Comparison of ENCODE assay signal across 16 cellular contexts in genomic region chr10:73398024-73398423, GRCh38. TPM values are rescaled to one million over a fixed set of nuclear protein-coding genes. Genes with fewer than 3 reads are reported as not detected.
DNase-seq lines count a peak whose midpoint lies in the region; ATAC-seq, FAIRE-seq and TF ChIP-seq lines count a peak whose summit lies in the region.
"Had no signal": no experiment of that assay in that cellular context is flagged by ENCODE, and none has a peak within 500 bp of the region (broad histone marks: within the 10 kb centered on the region; RNA-seq: fewer than 3 reads in every experiment).

No MANE protein-coding gene starts in this region.

- CTCF ChIA-PET in IMR-90 (lab: Yijun Ruan, JAX) (no interaction called here), K562 (lab: Yijun Ruan, JAX; ENCODE audit: low intra/inter-chr PET ratio) (no interaction called here)

- no peak overlapping the region for H3K4me2 ChIP-seq in IMR-90 (ENCODE audit: low read depth, low read length)
- no peak overlapping the region for H3K4me2 ChIP-seq in K562 (ENCODE audit: insufficient read depth, low read length)

- TF ChIP-seq RAD21 in IMR-90 (IDR thresholded peaks at IDR 0.05; ENCODE audit: low read length) (no peak), K562 (CRISPR knock-in tag; conservative IDR thresholded peaks at IDR 0.05 in 1 of 2, IDR thresholded peaks at IDR 0.05 in 1 of 2) (peak in 1 of 2 experiments; percentile 61; a peak in 2 of 4 replicates)

- no peak overlapping the region for H2BK15ac ChIP-seq in IMR-90 (ENCODE audit: low read depth, low read length)

- H3K27me3 Mint-ChIP-seq in T-helper 17 cell = no peaks in the 10 kb centered on the region
- H3K27me3 Mint-ChIP-seq: activated CD4-positive, alpha-beta T cell treated with anti-CD3 and anti-CD28 coated beads for 36 hours; activated naive CD8-positive, alpha-beta T cell treated with anti-CD3 and anti-CD28 coated beads for 36 hours; central memory CD8-positive, alpha-beta T cell; naive thymus-derived CD8-positive, alpha-beta T cell; stimulated activated memory B cell treated with anti-CD40 and anti-IgM and Interleukin-4, amounts not matched to agents 10 μg/mL and 1 μg/mL and 100 μg/mL, for 72 hours had no signal

- H3K36me3 Mint-ChIP-seq in T-helper 17 cell (ENCODE audit: low read depth) = peaks cover 5% of the 10 kb centered on the region

- intact Hi-C loops in IMR-90 (cut with micrococcal nuclease) = no loop called here
- intact Hi-C loops in K562 (cut with micrococcal nuclease) = no loop called here
- intact Hi-C loops in mucosa of descending colon (cut with DNase I, micrococcal nuclease) = no loop called here

- WGBS in IMR-90 (ENCODE audit: extremely low coverage in 2 of 2, insufficient read length in 1 of 2), 2 experiments = no CpG with 5 or more reads among the region's 6 CpGs
- WGBS in K562 (ENCODE audit: insufficient coverage, low coverage, missing lambda C conversion rate) = 93% methylated on average over 6 of the region's 6 CpGs

- no peak overlapping the region for H3K18ac ChIP-seq in IMR-90 (ENCODE audit: low read depth, low read length)

- POLR2A ChIA-PET in IMR-90 (lab: Charles Lee; ENCODE audit: unreplicated experiment) = no interaction called here
- POLR2A ChIA-PET in K562 (lab: Yijun Ruan, JAX) = interaction anchor here (0.6 to 1.6 kb wide), 5 partner anchors 12 to 343 kb away, joined by 3 to 5 read pairs (median 3); partner anchors contain the start of gene MRPS16

- H3K4me3 ChIP-seq in IMR-90 (ENCODE audit: insufficient read depth, low read depth, low read length) (no peak overlapping the region), K562 (no peak overlapping the region), mucosa of descending colon (no peak overlapping the region)
- H3K4me3 ChIP-seq: right lobe of liver, uterus had no signal

- H4K5ac ChIP-seq in IMR-90 (ENCODE audit: low read depth, low read length) = no peak overlapping the region

- no peak overlapping the region for H3K27ac Mint-ChIP-seq in T-helper 17 cell
- H3K27ac Mint-ChIP-seq: activated CD4-positive, alpha-beta T cell treated with anti-CD3 and anti-CD28 coated beads for 36 hours; activated naive CD8-positive, alpha-beta T cell treated with anti-CD3 and anti-CD28 coated beads for 36 hours; stimulated activated memory B cell treated with anti-CD40 and anti-IgM and Interleukin-4, amounts not matched to agents 10 μg/mL and 1 μg/mL and 100 μg/mL, for 72 hours had no signal

- H2AK5ac ChIP-seq in IMR-90 (ENCODE audit: low read depth, low read length) = no peak overlapping the region

- H3K36me3 ChIP-seq in IMR-90 (ENCODE audit: control insufficient read depth, insufficient read depth, low read length) (peaks cover 11% of the 10 kb centered on the region), K562 (ENCODE audit: control insufficient read depth, insufficient read depth, low read length) (peaks cover 57% of the 10 kb centered on the region), mucosa of descending colon (ENCODE audit: low read depth) (peaks cover 9% of the 10 kb centered on the region)
- H3K36me3 ChIP-seq: uterus had no signal

- H2BK5ac ChIP-seq in IMR-90 (ENCODE audit: low read depth, low read length, poor library complexity, severe bottlenecking) = no peak overlapping the region

- no peak for TF ChIP-seq EP300 in K562 (IDR thresholded peaks at IDR 0.05; ENCODE audit: low read length)

- H3K27ac ChIP-seq in IMR-90 (ENCODE audit: insufficient read depth, low read length) (no peak overlapping the region), K562 (ENCODE audit: extremely low read depth, low read depth, low read length) (no peak overlapping the region), caudate nucleus (ENCODE audit: low read depth, low read length) (no peak overlapping the region)
- H3K27ac ChIP-seq: right lobe of liver, uterus had no signal

- H2BK20ac ChIP-seq in IMR-90 (ENCODE audit: low read depth, low read length) = no peak overlapping the region

- H3K4me1 ChIP-seq in IMR-90 (ENCODE audit: control insufficient read depth, insufficient read depth, low read length) (no peaks in the 10 kb centered on the region), K562 (replicated peaks in 1 of 2; ENCODE audit: control insufficient read depth in 2 of 2, insufficient read depth in 2 of 2, low read length in 2 of 2) (no peaks in the 10 kb centered on the region), mucosa of descending colon (ENCODE audit: low read depth) (no peaks in the 10 kb centered on the region)
- H3K4me1 ChIP-seq: right lobe of liver, uterus had no signal

- ATAC-seq in IMR-90 (ENCODE audit: low read depth) (no peak), K562 (peak; percentile 90), mucosa of descending colon (peak; percentile 41), GM18873 (IDR thresholded peaks at IDR 0.05; ENCODE audit: low FRiP score, unreplicated experiment) (no peak), T-helper 17 cell (no peak)
- ATAC-seq: activated CD4-positive, alpha-beta T cell treated with anti-CD3 and anti-CD28 coated beads for 36 hours; naive thymus-derived CD8-positive, alpha-beta T cell; stimulated activated memory B cell treated with anti-CD40 and anti-IgM and Interleukin-4, amounts not matched to agents 10 μg/mL and 1 μg/mL and 100 μg/mL, for 72 hours had no signal

- H3K9ac ChIP-seq in IMR-90 (ENCODE audit: low read depth, low read length) (no peak overlapping the region), K562 (ENCODE audit: insufficient read depth in 1 of 2, low read depth in 2 of 2, low read length in 2 of 2) (no peak overlapping the region)

- TF ChIP-seq POLR2A in IMR-90 (IDR thresholded peaks at IDR 0.05; ENCODE audit: low read depth, low read length) (no peak), K562 (conservative IDR thresholded peaks at IDR 0.05) (no peak)

- no peaks in the 10 kb centered on the region for H3K9me3 ChIP-seq in IMR-90 (ENCODE audit: control insufficient read depth, insufficient read depth, low read length)
- no peaks in the 10 kb centered on the region for H3K9me3 ChIP-seq in K562 (replicated peaks; ENCODE audit: control insufficient read depth, insufficient read depth, low read depth, low read length)
- no peaks in the 10 kb centered on the region for H3K9me3 ChIP-seq in mucosa of descending colon
- H3K9me3 ChIP-seq in T-helper 17 cell (ENCODE audit: control insufficient read depth, low read length, poor library complexity, severe bottlenecking) = no peaks in the 10 kb centered on the region
- H3K9me3 ChIP-seq: right lobe of liver, uterus had no signal

- no peak overlapping the region for H4K8ac ChIP-seq in IMR-90 (ENCODE audit: low read depth in 2 of 2, low read length in 2 of 2)

- no peak for FAIRE-seq in K562 (lab: Jason Lieb, UNC)

- H3K4me1 Mint-ChIP-seq in T-helper 17 cell = peaks cover 13% of the 10 kb centered on the region

- no peak overlapping the region for H3K4me3 Mint-ChIP-seq in T-helper 17 cell
- H3K4me3 Mint-ChIP-seq: activated CD4-positive, alpha-beta T cell treated with anti-CD3 and anti-CD28 coated beads for 36 hours; activated naive CD8-positive, alpha-beta T cell treated with anti-CD3 and anti-CD28 coated beads for 36 hours; central memory CD8-positive, alpha-beta T cell; naive thymus-derived CD8-positive, alpha-beta T cell; stimulated activated memory B cell treated with anti-CD40 and anti-IgM and Interleukin-4, amounts not matched to agents 10 μg/mL and 1 μg/mL and 100 μg/mL, for 72 hours had no signal

- no peak overlapping the region for H2AFZ ChIP-seq in IMR-90 (replicated peaks; ENCODE audit: low read length, poor library complexity)
- H2AFZ ChIP-seq in K562 (ENCODE audit: low read depth, low read length) = no peak overlapping the region

- no TSS peak for BruUV-seq in IMR-90 (replicated peaks; lab: Mats Ljungman, UMichigan)
- BruUV-seq in K562 (replicated peaks; lab: Mats Ljungman, UMichigan) = no TSS peak

- H3K79me2 ChIP-seq in K562 (ENCODE audit: control insufficient read depth, insufficient read depth, low read length) = peaks cover 40% of the 10 kb centered on the region

- no peak overlapping the region for H3K23ac ChIP-seq in IMR-90 (ENCODE audit: low read depth, low read length)

- H3K79me1 ChIP-seq in IMR-90 (ENCODE audit: low read depth in 1 of 2, low read length in 2 of 2) = peaks cover 14 to 33% of the 10 kb centered on the region in 2 experiments

- H2AK9ac ChIP-seq in IMR-90 (replicated peaks; ENCODE audit: low read depth, low read length, poor library complexity) = no peak overlapping the region

- H4K20me1 ChIP-seq in IMR-90 (ENCODE audit: insufficient read depth, low read length) = peaks cover 15% of the 10 kb centered on the region; the same call in 1 of the 2 replicates
- H4K20me1 ChIP-seq in K562 (replicated peaks; ENCODE audit: control insufficient read depth, insufficient read depth, low read length) = no peaks in the 10 kb centered on the region

- H3K27me3 ChIP-seq in IMR-90 (ENCODE audit: control insufficient read depth, insufficient read depth, low read length) (no peaks in the 10 kb centered on the region), K562 (ENCODE audit: control insufficient read depth in 2 of 2, insufficient read depth in 2 of 2, low read length in 2 of 2) (no peaks in the 10 kb centered on the region)
- H3K27me3 ChIP-seq: right lobe of liver, uterus had no signal

- no peak overlapping the region for H3K14ac ChIP-seq in IMR-90 (replicated peaks; ENCODE audit: low read depth, low read length)

- dilution Hi-C loops in IMR-90 (cut with HindIII; ENCODE audit: low sequenced_read_pairs, unreplicated experiment) = no loop called here

- in situ Hi-C loops in IMR-90 (cut with MboI; ENCODE audit: low sequenced_read_pairs) (no loop called here), K562 (cut with MboI) (no loop called here)

- no peak overlapping the region for H3K56ac ChIP-seq in IMR-90 (ENCODE audit: extremely low read depth, insufficient read depth, low read length)

- peak; percentile 1 for DNase-seq in COLO668 (lab: John Stamatoyannopoulos, UW; ENCODE audit: unreplicated experiment)
- no peak for DNase-seq in IMR-90
- peak; percentile 36 to 53 (median 48) for DNase-seq in K562 (ENCODE audit: extremely low read depth in 1 of 4, low spot score in 3 of 4)
- DNase-seq in mucosa of descending colon = no peak
- no peak for DNase-seq in NCI-H2227 (lab: John Stamatoyannopoulos, UW; ENCODE audit: unreplicated experiment)
- DNase-seq in caudate nucleus (lab: John Stamatoyannopoulos, UW) = no peak
- DNase-seq in T-helper 17 cell = no peak
- DNase-seq: activated CD4-positive, alpha-beta T cell treated with anti-CD3 and anti-CD28 coated beads for 36 hours; activated naive CD8-positive, alpha-beta T cell treated with anti-CD3 and anti-CD28 coated beads for 36 hours; naive thymus-derived CD8-positive, alpha-beta T cell; NCI-H2171 treated with DMSO at 0.1 percent for 48 hours; right lobe of liver; uterus had no signal

- TF ChIP-seq CTCF in IMR-90 (conservative IDR thresholded peaks at IDR 0.05; ENCODE audit: low read depth, low read length) (peak; percentile 12; the same call in 1 of the 2 replicates), K562 (IDR thresholded peaks at IDR 0.05 in 2 of 3, conservative IDR thresholded peaks at IDR 0.05 in 1 of 3; ENCODE audit: insufficient read depth in 2 of 3, low read depth in 1 of 3, low read length in 3 of 3) (peak; percentile 67 to 80 (median 71)), mucosa of descending colon (IDR thresholded peaks at IDR 0.05) (no peak)

- H3K4ac ChIP-seq in IMR-90 (ENCODE audit: low read depth, low read length) = no peak overlapping the region

- no peak overlapping the region for H4K91ac ChIP-seq in IMR-90 (ENCODE audit: insufficient read depth, low read depth, low read length)

- H3K9me1 ChIP-seq in IMR-90 (ENCODE audit: insufficient read depth, low read length) (peaks cover 2% of the 10 kb centered on the region; the same call in 1 of the 2 replicates), K562 (ENCODE audit: control insufficient read depth, insufficient read depth, low read length) (no peaks in the 10 kb centered on the region)

- no peak overlapping the region for H2BK120ac ChIP-seq in IMR-90 (ENCODE audit: low read depth, low read length)

RNA-seq across cellular contexts. Expression of gene ANXA7, which starts 15.8 kb away (rescaled TPM):
- total RNA-seq in IMR-90 (2012; rRNA removed) (102 and 120 TPM in 2 replicates), K562 (2014; rRNA removed) (79.8 and 81.6 TPM in 2 replicates), K562 (2014; rRNA removed; fragmentation: Illumina TruSeq; extraction: Trizol) (137 and 145 TPM in 2 replicates), K562 (2015; rRNA removed; fragmentation: Illumina TruSeq; extraction: Trizol) (109 and 118 TPM in 2 replicates), K562 (2021) (157 and 158 TPM in 2 replicates), mucosa of descending colon (100 to 1,000 TPM in 1 of 3 donors, 10 to 100 TPM in 2; 93.7 to 106 (median 99.9) TPM), T-helper 17 cell (100 to 1,000 TPM in 1 of 2 donors, 10 to 100 TPM in 1; 94.9 to 117 TPM)
- polyA plus RNA-seq in IMR-90 (2012; rRNA removed) (77.2 and 77.4 TPM in 2 replicates), K562 (2011; rRNA removed) (130 TPM in 2 replicates), K562 (2014; fragmentation: Illumina TruSeq; extraction: Trizol) (133 and 150 TPM in 2 replicates), K562 (2014; fragmentation: Nextera tagmentation; extraction: Ambion mirVana) (100 to 1,000 TPM in 1 of 2 experiments, 10 to 100 TPM in 1; 86.4 to 122 TPM), K562 (2014; rRNA removed) (97.1 and 107 TPM in 2 replicates)
- polyA plus RNA-seq in IMR-90 (2012; cell fraction: cytosol; rRNA removed) = 29.6 and 35.2 TPM in 2 replicates
- polyA plus RNA-seq in IMR-90 (2012; cell fraction: nucleus; rRNA removed; ENCODE audit: low replicate concordance) = 24.3 and 30.7 TPM in 2 replicates
- 64.3 and 71.3 TPM in 2 replicates for total RNA-seq in K562 (2011; cell fraction: chromatin; rRNA removed; ENCODE audit: low replicate concordance)
- total RNA-seq in K562 (2011; cell fraction: nucleolus; rRNA removed) = 44.9 and 47.4 TPM in 2 replicates
- total RNA-seq in K562 (2011; cell fraction: nucleoplasm; rRNA removed) = 53.4 and 64.1 TPM in 2 replicates
- polyA plus RNA-seq in K562 (2011; cell fraction: cytosol; rRNA removed) = 86.8 and 107 TPM in 2 replicates
- 61.5 and 74.3 TPM in 2 replicates for polyA plus RNA-seq in K562 (2011; cell fraction: nucleus; rRNA removed)
- 113 and 129 TPM in 2 replicates for polyA plus RNA-seq in K562 (2012)
- 122 and 135 TPM in 2 replicates for polyA minus RNA-seq in K562 (2011; rRNA and poly(A)+ RNA removed)
- 65.9 and 97.0 TPM in 2 replicates for polyA minus RNA-seq in K562 (2011; cell fraction: cytosol; rRNA and poly(A)+ RNA removed)
- polyA minus RNA-seq in K562 (2011; cell fraction: nucleus; rRNA and poly(A)+ RNA removed) = 29.2 and 41.3 TPM in 2 replicates

RNA-seq across cellular contexts. Expression of gene MSS51, which starts 35.3 kb away (rescaled TPM):
- 1.1 TPM in 2 replicates for total RNA-seq in IMR-90 (2012; rRNA removed)
- polyA plus RNA-seq in IMR-90 (2012; rRNA removed) = 1.3 and 1.8 TPM in 2 replicates
- 0.23 and 0.36 TPM in 2 replicates for polyA plus RNA-seq in IMR-90 (2012; cell fraction: cytosol; rRNA removed)
- 11.9 and 17.0 TPM in 2 replicates for polyA plus RNA-seq in IMR-90 (2012; cell fraction: nucleus; rRNA removed; ENCODE audit: low replicate concordance)
- total RNA-seq in K562 (2011; cell fraction: chromatin; rRNA removed; ENCODE audit: low replicate concordance) = 15.0 and 16.0 TPM in 2 replicates
- total RNA-seq in K562 (2011; cell fraction: nucleolus; rRNA removed) = 6.0 and 6.4 TPM in 2 replicates
- 9.8 and 12.7 TPM in 2 replicates for total RNA-seq in K562 (2011; cell fraction: nucleoplasm; rRNA removed)
- 0.77 and 0.90 TPM in 2 replicates for total RNA-seq in K562 (2014; rRNA removed)
- 0.89 and 1.3 TPM in 2 replicates for total RNA-seq in K562 (2014; rRNA removed; fragmentation: Illumina TruSeq; extraction: Trizol)
- 1.2 TPM in 2 replicates for total RNA-seq in K562 (2015; rRNA removed; fragmentation: Illumina TruSeq; extraction: Trizol)
- total RNA-seq in K562 (2021) = 1.1 and 1.3 TPM in 2 replicates
- 1.8 and 2.6 TPM in 2 replicates for polyA plus RNA-seq in K562 (2011; rRNA removed)
- polyA plus RNA-seq in K562 (2011; cell fraction: cytosol; rRNA removed) = 0.75 and 2.0 TPM in 2 replicates
- 8.3 and 11.0 TPM in 2 replicates for polyA plus RNA-seq in K562 (2011; cell fraction: nucleus; rRNA removed)
- polyA plus RNA-seq in K562 (2012) = 0.57 and 1.9 TPM in 2 replicates
- 0.71 and 1.1 TPM in 2 replicates for polyA plus RNA-seq in K562 (2014; fragmentation: Illumina TruSeq; extraction: Trizol)
- polyA plus RNA-seq in K562 (2014; fragmentation: Nextera tagmentation; extraction: Ambion mirVana) = under 1 TPM; 0.28 to 0.49 TPM
- polyA plus RNA-seq in K562 (2014; rRNA removed) = 1.2 and 1.5 TPM in 2 replicates
- 1.3 and 2.5 TPM in 2 replicates for polyA minus RNA-seq in K562 (2011; rRNA and poly(A)+ RNA removed)
- polyA minus RNA-seq in K562 (2011; cell fraction: cytosol; rRNA and poly(A)+ RNA removed) = 0.76 and 1.5 TPM in 2 replicates
- polyA minus RNA-seq in K562 (2011; cell fraction: nucleus; rRNA and poly(A)+ RNA removed) = 2.6 and 5.2 TPM in 2 replicates
- 1 to 10 TPM; 1.8 to 2.8 (median 2.7) TPM for total RNA-seq in mucosa of descending colon
- total RNA-seq in T-helper 17 cell = 1 to 10 TPM; 2.2 to 2.6 TPM

RNA-seq across cellular contexts. Expression of gene CFAP70, which starts 39.4 kb away (rescaled TPM):
- total RNA-seq in IMR-90 (2012; rRNA removed) = 0.18 and 0.28 TPM in 2 replicates
- 0.13 and 0.15 TPM in 2 replicates for polyA plus RNA-seq in IMR-90 (2012; rRNA removed)
- polyA plus RNA-seq in IMR-90 (2012; cell fraction: cytosol; rRNA removed) = 0.01 and 0.04 TPM in 2 replicates
- 0.33 and 3.6 TPM in 2 replicates for polyA plus RNA-seq in IMR-90 (2012; cell fraction: nucleus; rRNA removed; ENCODE audit: low replicate concordance)
- 1.5 and 4.2 TPM in 2 replicates for total RNA-seq in K562 (2011; cell fraction: chromatin; rRNA removed; ENCODE audit: low replicate concordance)
- total RNA-seq in K562 (2011; cell fraction: nucleolus; rRNA removed) = 0.83 and 1.2 TPM in 2 replicates
- total RNA-seq in K562 (2011; cell fraction: nucleoplasm; rRNA removed) = 1.4 and 1.7 TPM in 2 replicates
- total RNA-seq in K562 (2014; rRNA removed) = 0.27 and 0.45 TPM in 2 replicates
- total RNA-seq in K562 (2014; rRNA removed; fragmentation: Illumina TruSeq; extraction: Trizol) = 1.2 and 1.4 TPM in 2 replicates
- total RNA-seq in K562 (2015; rRNA removed; fragmentation: Illumina TruSeq; extraction: Trizol) = 1.4 and 1.6 TPM in 2 replicates
- 0.86 and 0.92 TPM in 2 replicates for total RNA-seq in K562 (2021)
- polyA plus RNA-seq in K562 (2011; rRNA removed) = 0.82 and 2.2 TPM in 2 replicates
- polyA plus RNA-seq in K562 (2011; cell fraction: cytosol; rRNA removed) = 0.09 and 0.65 TPM in 2 replicates
- 2.8 and 8.3 TPM in 2 replicates for polyA plus RNA-seq in K562 (2011; cell fraction: nucleus; rRNA removed)
- 1.5 and 7.8 TPM in 2 replicates for polyA plus RNA-seq in K562 (2012)
- 0.76 and 1.6 TPM in 2 replicates for polyA plus RNA-seq in K562 (2014; fragmentation: Illumina TruSeq; extraction: Trizol)
- polyA plus RNA-seq in K562 (2014; fragmentation: Nextera tagmentation; extraction: Ambion mirVana) = under 1 TPM; 0.52 to 0.60 TPM
- polyA plus RNA-seq in K562 (2014; rRNA removed) = 1.1 and 1.3 TPM in 2 replicates
- polyA minus RNA-seq in K562 (2011; rRNA and poly(A)+ RNA removed) = 0.42 and 2.0 TPM in 2 replicates
- polyA minus RNA-seq in K562 (2011; cell fraction: cytosol; rRNA and poly(A)+ RNA removed) = 0.27 and 0.48 TPM in 2 replicates
- 0.54 and 2.4 TPM in 2 replicates for polyA minus RNA-seq in K562 (2011; cell fraction: nucleus; rRNA and poly(A)+ RNA removed)
- total RNA-seq in mucosa of descending colon = 1 to 10 TPM in 2 of 3 donors, under 1 TPM in 1; 0.94 to 2.0 (median 1.2) TPM
- 1 to 10 TPM; 2.4 to 2.6 TPM for total RNA-seq in T-helper 17 cell

Comparison
In these comparisons a context has a peak if more than half of its experiments do, and no peak if none do; other contexts are left out.
1. DNase-seq: peak in COLO668 (single experiment) and K562 (4 of 4); none in IMR-90 (single experiment), mucosa of descending colon (0 of 3), NCI-H2227 (single experiment), caudate nucleus (0 of 61) and T-helper 17 cell (0 of 3).
2. ATAC-seq: peak in K562 (single experiment) and mucosa of descending colon (single experiment); none in IMR-90 (single experiment), GM18873 (single experiment) and T-helper 17 cell (single experiment).